1 cellular context compared by ENCODE assay signal in the genomic region with DNA sequence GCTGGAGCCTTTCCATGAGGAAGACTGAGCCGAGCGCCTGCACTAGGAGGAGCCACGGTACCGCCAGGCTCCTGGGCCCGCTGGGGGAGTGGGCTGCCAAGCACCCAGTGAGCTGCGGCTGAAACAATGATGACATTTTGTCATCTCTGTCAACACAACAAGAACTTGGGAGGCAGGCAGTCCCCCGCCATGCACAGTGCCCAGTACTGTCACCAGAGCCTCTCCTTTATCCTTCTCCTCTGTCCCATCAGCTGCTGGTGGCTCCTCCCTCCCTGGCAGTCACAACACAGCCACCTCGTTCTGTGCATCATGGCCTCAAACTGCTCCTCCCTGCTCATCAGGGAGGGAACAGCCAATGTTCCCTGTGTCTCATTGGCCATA.
TF ChIP-seq lines count a peak whose summit lies in the region.

No MANE protein-coding gene starts in this region.

TF ChIP-seq in SK-N-SH, 30 proteins besides CTCF, POLR2A, EP300 and RAD21 (continued from another document):
- TF ChIP-seq, protein P1, sequence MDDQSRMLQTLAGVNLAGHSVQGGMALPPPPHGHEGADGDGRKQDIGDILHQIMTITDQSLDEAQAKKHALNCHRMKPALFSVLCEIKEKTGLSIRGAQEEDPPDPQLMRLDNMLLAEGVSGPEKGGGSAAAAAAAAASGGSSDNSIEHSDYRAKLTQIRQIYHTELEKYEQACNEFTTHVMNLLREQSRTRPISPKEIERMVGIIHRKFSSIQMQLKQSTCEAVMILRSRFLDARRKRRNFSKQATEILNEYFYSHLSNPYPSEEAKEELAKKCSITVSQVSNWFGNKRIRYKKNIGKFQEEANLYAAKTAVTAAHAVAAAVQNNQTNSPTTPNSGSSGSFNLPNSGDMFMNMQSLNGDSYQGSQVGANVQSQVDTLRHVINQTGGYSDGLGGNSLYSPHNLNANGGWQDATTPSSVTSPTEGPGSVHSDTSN (IDR thresholded peaks at IDR 0.05): no peak
- TF ChIP-seq, protein P2, sequence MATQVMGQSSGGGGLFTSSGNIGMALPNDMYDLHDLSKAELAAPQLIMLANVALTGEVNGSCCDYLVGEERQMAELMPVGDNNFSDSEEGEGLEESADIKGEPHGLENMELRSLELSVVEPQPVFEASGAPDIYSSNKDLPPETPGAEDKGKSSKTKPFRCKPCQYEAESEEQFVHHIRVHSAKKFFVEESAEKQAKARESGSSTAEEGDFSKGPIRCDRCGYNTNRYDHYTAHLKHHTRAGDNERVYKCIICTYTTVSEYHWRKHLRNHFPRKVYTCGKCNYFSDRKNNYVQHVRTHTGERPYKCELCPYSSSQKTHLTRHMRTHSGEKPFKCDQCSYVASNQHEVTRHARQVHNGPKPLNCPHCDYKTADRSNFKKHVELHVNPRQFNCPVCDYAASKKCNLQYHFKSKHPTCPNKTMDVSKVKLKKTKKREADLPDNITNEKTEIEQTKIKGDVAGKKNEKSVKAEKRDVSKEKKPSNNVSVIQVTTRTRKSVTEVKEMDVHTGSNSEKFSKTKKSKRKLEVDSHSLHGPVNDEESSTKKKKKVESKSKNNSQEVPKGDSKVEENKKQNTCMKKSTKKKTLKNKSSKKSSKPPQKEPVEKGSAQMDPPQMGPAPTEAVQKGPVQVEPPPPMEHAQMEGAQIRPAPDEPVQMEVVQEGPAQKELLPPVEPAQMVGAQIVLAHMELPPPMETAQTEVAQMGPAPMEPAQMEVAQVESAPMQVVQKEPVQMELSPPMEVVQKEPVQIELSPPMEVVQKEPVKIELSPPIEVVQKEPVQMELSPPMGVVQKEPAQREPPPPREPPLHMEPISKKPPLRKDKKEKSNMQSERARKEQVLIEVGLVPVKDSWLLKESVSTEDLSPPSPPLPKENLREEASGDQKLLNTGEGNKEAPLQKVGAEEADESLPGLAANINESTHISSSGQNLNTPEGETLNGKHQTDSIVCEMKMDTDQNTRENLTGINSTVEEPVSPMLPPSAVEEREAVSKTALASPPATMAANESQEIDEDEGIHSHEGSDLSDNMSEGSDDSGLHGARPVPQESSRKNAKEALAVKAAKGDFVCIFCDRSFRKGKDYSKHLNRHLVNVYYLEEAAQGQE (IDR thresholded peaks at IDR 0.05; ENCODE audit: low read depth, low read length): no peak
- TF ChIP-seq MXI1 (IDR thresholded peaks at IDR 0.05; ENCODE audit: low read depth, low read length) (no peak), FOXJ3 (CRISPR knock-in tag; IDR thresholded peaks at IDR 0.05) (no peak), GABPA (IDR thresholded peaks at IDR 0.05; ENCODE audit: low read depth) (no peak), MEF2A (IDR thresholded peaks at IDR 0.05; ENCODE audit: borderline replicate concordance, low read depth) (no peak), FOXM1 (IDR thresholded peaks at IDR 0.05; ENCODE audit: low read depth) (no peak), ELF1 (IDR thresholded peaks at IDR 0.05) (no peak), TEAD4 (IDR thresholded peaks at IDR 0.05; ENCODE audit: borderline replicate concordance, insufficient read depth) (no peak)
